In the genomic region with DNA sequence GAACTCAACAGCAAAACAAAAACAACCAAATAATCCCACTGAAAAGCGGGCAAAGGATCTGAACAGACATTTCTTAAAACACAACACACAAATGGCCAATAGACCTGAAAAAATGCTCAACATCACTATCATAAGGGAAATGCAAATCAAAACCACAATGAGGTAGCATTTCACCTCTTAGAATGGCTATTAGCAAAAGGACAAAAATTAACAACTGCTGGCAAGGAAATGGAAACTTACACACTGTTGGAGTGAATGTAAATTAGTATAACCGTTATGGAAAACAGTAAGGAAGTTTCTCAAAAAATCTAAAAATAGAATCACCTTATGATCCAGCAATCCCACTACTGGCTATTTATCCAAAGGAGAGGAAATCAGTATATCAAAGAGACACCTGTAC, we compare ENCODE assay signal across 11 cellular contexts. TPM values are rescaled to one million over a fixed set of nuclear protein-coding genes. Genes with fewer than 3 reads are reported as not detected.
DNase-seq lines count a peak whose midpoint lies in the region; ATAC-seq and TF ChIP-seq lines count a peak whose summit lies in the region.
"Had no signal": no experiment of that assay in that cellular context is flagged by ENCODE, and none has a peak within 500 bp of the region (broad histone marks: within the 10 kb centered on the region; RNA-seq: fewer than 3 reads in every experiment).

No MANE protein-coding gene starts in this region.

- no peak overlapping the region for H3K4me3 Mint-ChIP-seq in T-helper 2 cell treated with Interferon-gamma antibody and Interleukin-4, amounts not matched to agents 5 μg/mL and 100 μg/mL, for 36 hours
- H3K4me3 Mint-ChIP-seq in endodermal cell (no peak overlapping the region), progenitor cell of endocrine pancreas (ENCODE audit: low read depth) (no peak overlapping the region)

- ATAC-seq in GM21529 (IDR thresholded peaks at IDR 0.05; ENCODE audit: unreplicated experiment) (peak; percentile 89), HG03196 (IDR thresholded peaks at IDR 0.05; ENCODE audit: unreplicated experiment) (peak; percentile 55)

- H3K4me3 ChIP-seq in endodermal cell (ENCODE audit: low read length): no peak overlapping the region

- no peak for DNase-seq in T-helper 2 cell treated with Interferon-gamma antibody and Interleukin-4, amounts not matched to agents 5 μg/mL and 100 μg/mL, for 36 hours (ENCODE audit: low spot score)
- no peak for DNase-seq in T-helper 2 cell
- DNase-seq in endodermal cell: no peak
- no peak for DNase-seq in T-helper 9 cell
- DNase-seq in UCSD-AML1 (lab: John Stamatoyannopoulos, UW; ENCODE audit: unreplicated experiment): no peak
- no peak for DNase-seq in progenitor cell of endocrine pancreas (ENCODE audit: low spot score, unreplicated experiment)
- DNase-seq: 8988T, mammary epithelial cell, NCI-H1105 had no signal

- no peaks in the 10 kb centered on the region for H3K4me1 ChIP-seq in endodermal cell (ENCODE audit: control insufficient read depth, insufficient read depth, low read length)

- H3K36me3 ChIP-seq in endodermal cell (ENCODE audit: control insufficient read depth, insufficient read depth, low read length): peaks cover 89% of the 10 kb centered on the region

- H3K27ac ChIP-seq in endodermal cell (ENCODE audit: low read depth, low read length): no peak overlapping the region

- TF ChIP-seq CTCF in endodermal cell (conservative IDR thresholded peaks at IDR 0.05) (no peak), progenitor cell of endocrine pancreas (IDR thresholded peaks at IDR 0.05; ENCODE audit: unreplicated experiment) (no peak)

- peaks cover 4% of the 10 kb centered on the region for H3K9me3 ChIP-seq in endodermal cell (ENCODE audit: control insufficient read depth, low read length)

- 33 to 96% methylated on average over 1 to 2 of the region's 2 CpGs for WGBS in endodermal cell (ENCODE audit: insufficient coverage in 1 of 2, insufficient read length in 1 of 2), 2 experiments

- H3K4me1 Mint-ChIP-seq in T-helper 2 cell treated with Interferon-gamma antibody and Interleukin-4, amounts not matched to agents 5 μg/mL and 100 μg/mL, for 36 hours (ENCODE audit: low read depth): peaks cover 13% of the 10 kb centered on the region
- no peaks in the 10 kb centered on the region for H3K4me1 Mint-ChIP-seq in endodermal cell
- no peaks in the 10 kb centered on the region for H3K4me1 Mint-ChIP-seq in progenitor cell of endocrine pancreas (ENCODE audit: low read depth)

- no peaks in the 10 kb centered on the region for H3K9me3 Mint-ChIP-seq in T-helper 2 cell treated with Interferon-gamma antibody and Interleukin-4, amounts not matched to agents 5 μg/mL and 100 μg/mL, for 36 hours
- no peaks in the 10 kb centered on the region for H3K9me3 Mint-ChIP-seq in endodermal cell
- H3K9me3 Mint-ChIP-seq in progenitor cell of endocrine pancreas (ENCODE audit: low read depth): no peaks in the 10 kb centered on the region

- H3K36me3 Mint-ChIP-seq in T-helper 2 cell treated with Interferon-gamma antibody and Interleukin-4, amounts not matched to agents 5 μg/mL and 100 μg/mL, for 36 hours (ENCODE audit: low read depth): peaks cover 63% of the 10 kb centered on the region
- H3K36me3 Mint-ChIP-seq in endodermal cell (ENCODE audit: low read depth): peaks cover 76% of the 10 kb centered on the region
- H3K36me3 Mint-ChIP-seq in progenitor cell of endocrine pancreas (ENCODE audit: insufficient read depth): peaks cover 28% of the 10 kb centered on the region

- no peak overlapping the region for H3K9ac ChIP-seq in endodermal cell (ENCODE audit: extremely low read depth, low read length, poor library complexity, severe bottlenecking)

- peak overlapping the region; percentile 49 for H3K27ac Mint-ChIP-seq in T-helper 2 cell treated with Interferon-gamma antibody and Interleukin-4, amounts not matched to agents 5 μg/mL and 100 μg/mL, for 36 hours
- H3K27ac Mint-ChIP-seq in endodermal cell (peak overlapping the region; percentile 50), progenitor cell of endocrine pancreas (no peak overlapping the region)

- no peaks in the 10 kb centered on the region for H3K27me3 Mint-ChIP-seq in T-helper 2 cell treated with Interferon-gamma antibody and Interleukin-4, amounts not matched to agents 5 μg/mL and 100 μg/mL, for 36 hours (ENCODE audit: low read depth)
- no peaks in the 10 kb centered on the region for H3K27me3 Mint-ChIP-seq in endodermal cell (ENCODE audit: insufficient read depth)
- no peaks in the 10 kb centered on the region for H3K27me3 Mint-ChIP-seq in progenitor cell of endocrine pancreas

- no peaks in the 10 kb centered on the region for H3K27me3 ChIP-seq in endodermal cell (ENCODE audit: control insufficient read depth, insufficient read depth, low read length, poor library complexity, severe bottlenecking)

RNA-seq across cellular contexts. Expression of a gene that starts 20.9 kb away (rescaled TPM):
- total RNA-seq in endodermal cell: 10 to 100 TPM; 10.4 to 12.1 TPM
- 18.1 TPM for polyA plus RNA-seq in endodermal cell (2013, experiment 1 of 2)
- polyA plus RNA-seq in endodermal cell (2013, experiment 2 of 2): 15.4 TPM
- total RNA-seq in progenitor cell of endocrine pancreas: 18.7 and 19.4 TPM in 2 replicates
